In genomic region chr3:143089965-143090364, GRCh38 we compare ENCODE assay signal across 14 cellular contexts.
"Had no signal": no experiment of that assay in that cellular context is flagged by ENCODE, and none has a peak within 500 bp of the region (broad histone marks: within the 10 kb centered on the region; RNA-seq: fewer than 3 reads in every experiment).

No MANE protein-coding gene starts in this region.

- FAIRE-seq: HTR-8/SVneo had no signal

- ATAC-seq: Panc1, PC-3 had no signal

- H3K4me3 ChIP-seq: MG63 had no signal

- H3K27ac ChIP-seq: HL-60, RWPE1 had no signal

- H3K27me3 ChIP-seq: MG63 had no signal

- H3K36me3 ChIP-seq: MG63 had no signal

- H3K9me3 ChIP-seq: MG63 had no signal

- DNase-seq: Karpas-422; KG1; NCI-H1417 treated with DMSO at 0.1 percent for 48 hours; NCI-H1930; NCI-H2107; NCI-H2227 treated with DMSO at 0.1 percent for 48 hours; NCI-H510A; NK-92 treated with Interleukin-12 subunit alpha and Interleukin-12 subunit beta, amount 100 ng/mL, for 24 hours; PC-3 had no signal
